24 cellular contexts compared by ENCODE assay signal in the genomic region with DNA sequence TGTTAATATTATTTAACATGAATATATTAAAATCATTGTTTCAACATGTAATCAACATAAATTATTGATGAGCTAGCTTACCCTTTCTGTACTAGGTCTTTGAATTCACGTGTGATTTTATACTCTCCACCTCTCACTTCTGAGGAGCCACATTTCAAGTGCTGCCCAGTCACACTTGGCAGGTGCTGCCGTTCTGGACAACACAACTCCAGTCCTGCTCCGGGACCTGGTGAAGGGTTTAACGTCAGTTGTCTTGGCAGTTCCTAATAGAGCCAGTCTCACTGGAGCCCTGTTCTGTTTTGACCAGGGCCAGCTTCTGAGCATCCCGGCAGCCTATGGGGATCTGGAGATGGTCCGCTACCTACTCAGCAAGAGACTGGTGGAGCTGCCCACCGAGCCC.
DNase-seq lines count a peak whose midpoint lies in the region; ATAC-seq, FAIRE-seq and TF ChIP-seq lines count a peak whose summit lies in the region.
"Had no signal": no experiment of that assay in that cellular context is flagged by ENCODE, and none has a peak within 500 bp of the region (broad histone marks: within the 10 kb centered on the region; RNA-seq: fewer than 3 reads in every experiment).

No MANE protein-coding gene starts in this region.

- ATAC-seq in Panc1 (no peak), HG02610 (IDR thresholded peaks at IDR 0.05; ENCODE audit: unreplicated experiment) (no peak)
- ATAC-seq: GM12878 had no signal

- H3K4me3 ChIP-seq in HEK293 (ENCODE audit: low read depth, low read length) (no peak overlapping the region), Panc1 (ENCODE audit: low read depth in 2 of 2, low read length in 2 of 2) (no peak overlapping the region), thyroid gland (replicated peaks in 1 of 3) (no peak overlapping the region)
- H3K4me3 ChIP-seq: BLaER1, GM12878 had no signal

- TF ChIP-seq CTCF in HEK293 (tag by site-specific recombination; IDR thresholded peaks at IDR 0.05) (no peak), Panc1 (IDR thresholded peaks at IDR 0.05) (no peak), thyroid gland (IDR thresholded peaks at IDR 0.05) (no peak)

- H3K27ac ChIP-seq in HEK293 (ENCODE audit: extremely low read depth, low read depth, low read length) (no peak overlapping the region), Panc1 (ENCODE audit: low read length) (peak overlapping the region; percentile 60; the same call in 1 of the 2 replicates), thyroid gland (no peak overlapping the region)
- H3K27ac ChIP-seq: BLaER1 had no signal

- CTCF ChIA-PET in HEK293 (lab: Yijun Ruan, JAX), result interaction anchor here (4.5 kb wide), 1 partner anchor 25 kb away, joined by 26 read pairs; no protein-coding TSS in a partner anchor
- CTCF ChIA-PET in Panc1 (lab: Charles Lee), result no interaction called here

- 31% methylated on average over 7 of the region's 7 CpGs for WGBS in thyroid gland, 2 donors

- intact Hi-C loops in Panc1 (cut with micrococcal nuclease; ENCODE audit: unreplicated experiment), result no loop called here
- intact Hi-C loops in thyroid gland (cut with DNase I), result no loop called here

- POLR2A ChIA-PET in HEK293 (lab: Yijun Ruan, JAX), result no interaction called here
- POLR2A ChIA-PET in Panc1 (lab: Charles Lee), result no interaction called here

- BruUV-seq in Panc1 (replicated peaks; lab: Mats Ljungman, UMichigan), result no TSS peak

- no peaks in the 10 kb centered on the region for H3K36me3 ChIP-seq in HEK293 (ENCODE audit: control insufficient read depth in 2 of 2, insufficient read depth in 1 of 2, low read length in 2 of 2)
- H3K36me3 ChIP-seq in Panc1 (ENCODE audit: control insufficient read depth, insufficient read depth, low read length), result no peaks in the 10 kb centered on the region; the same call in 1 of the 2 replicates
- H3K36me3 ChIP-seq in thyroid gland, result no peaks in the 10 kb centered on the region
- H3K36me3 ChIP-seq: BE2C, BLaER1 had no signal

- no peak for TF ChIP-seq POLR2A in thyroid gland (IDR thresholded peaks at IDR 0.05)

- H3K9me3 ChIP-seq in HEK293 (ENCODE audit: control insufficient read depth, insufficient read depth, low read depth, low read length) (no peaks in the 10 kb centered on the region), Panc1 (ENCODE audit: control insufficient read depth, insufficient read depth, low read depth, low read length) (no peaks in the 10 kb centered on the region), thyroid gland (no peaks in the 10 kb centered on the region)
- H3K9me3 ChIP-seq: BE2C, BLaER1 had no signal

- no peaks in the 10 kb centered on the region for H3K4me1 ChIP-seq in HEK293 (ENCODE audit: control insufficient read depth, insufficient read depth, low read length)
- H3K4me1 ChIP-seq in Panc1 (ENCODE audit: control insufficient read depth, insufficient read depth, low read length), result peaks cover 22% of the 10 kb centered on the region
- H3K4me1 ChIP-seq in thyroid gland, result peaks cover 3 to 24% of the 10 kb centered on the region in 2 donors
- H3K4me1 ChIP-seq: BE2C had no signal

- H3K27me3 ChIP-seq in Panc1 (ENCODE audit: control insufficient read depth, insufficient read depth, low read length), result no peaks in the 10 kb centered on the region
- H3K27me3 ChIP-seq in thyroid gland, result no peaks in the 10 kb centered on the region
- H3K27me3 ChIP-seq: BLaER1 had no signal

- no peak for FAIRE-seq in HTR-8/SVneo (lab: Jason Lieb, UNC)
- FAIRE-seq: A204.1, GM12878, GM12892, GM18507 had no signal

- DNase-seq in Panc1 (ENCODE audit: low read depth, low spot score) (no peak), thyroid gland (peak; percentile 94 to 98), HTR-8/SVneo (ENCODE audit: insufficient read length, low spot score) (no peak)
- DNase-seq: 8988T; ACHN; BE2C; C1 segment of cervical spinal cord; CD4-positive, alpha-beta memory T cell; CD4-positive, CD25-positive, alpha-beta regulatory T cell; CD8-positive, alpha-beta memory T cell; COR-L47; DMS 273 treated with DMSO at 0.1 percent for 48 hours; DMS153; DMS53; DND-41; EL; GDM1 had no signal

- in situ Hi-C loops in Panc1 (cut with HindIII; ENCODE audit: low pct_unique_long_range_greater_than_20kb, low sequenced_read_pairs), result no loop called here

TF ChIP-seq in HEK293, 187 proteins besides CTCF, POLR2A, EP300 and RAD21:
- TF ChIP-seq ZNF600 (tag by site-specific recombination; IDR thresholded peaks at IDR 0.05), result 0 out of 2 replicates have a peak, but pooled peaks have one; percentile 33
- TF ChIP-seq ZSCAN18 (tag by site-specific recombination; IDR thresholded peaks at IDR 0.05), result no peak

Comparison
In these comparisons a context has a peak if more than half of its experiments do, and no peak if none do; other contexts are left out.
1. DNase-seq: peak in thyroid gland (2 of 2); none in Panc1 (single experiment) and HTR-8/SVneo (single experiment).